ENCODE assay signal across 8 cellular contexts in genomic region chr9:17134843-17135577, GRCh38. TPM values are rescaled to one million over a fixed set of nuclear protein-coding genes. Genes with fewer than 3 reads are reported as not detected.
A peak's percentile ranks its signal among the peaks of the same experiment; 100 is the strongest.
DNase-seq lines count a peak whose midpoint lies in the region; ATAC-seq lines count a peak whose summit lies in the region.

CNTLN (plus strand) TSS chr9:17135040; CDS start chr9:17135066, 26 bp downstream.

- H3K4me3 ChIP-seq in skeletal muscle satellite cell (ENCODE audit: low read length) = peak within 1 kb of the TSS; percentile 90

- peak within 1 kb of the TSS; percentile 95 for H3K9ac ChIP-seq in skeletal muscle satellite cell (ENCODE audit: low read depth, low read length)

- peaks cover 10% of the 10 kb centered on the region for H3K27me3 Mint-ChIP-seq in T-helper 1 cell treated with Interleukin-12 subunit alpha and Interleukin-12 subunit beta and Interleukin-4 antibody, amounts not matched to agents 30 μg/mL and 1 μg/mL, for 36 hours (ENCODE audit: low read depth)
- H3K27me3 Mint-ChIP-seq in immature natural killer cell (ENCODE audit: low read depth in 3 of 3) = peaks cover 3 to 5% (median 5%) of the 10 kb centered on the region in 3 donors

- H3K27ac Mint-ChIP-seq in T-helper 1 cell treated with Interleukin-12 subunit alpha and Interleukin-12 subunit beta and Interleukin-4 antibody, amounts not matched to agents 30 μg/mL and 1 μg/mL, for 36 hours = peak within 1 kb of the TSS; percentile 61
- peak within 1 kb of the TSS in 2 of 6 donors; percentile 17 to 34 for H3K27ac Mint-ChIP-seq in immature natural killer cell

- peaks cover 4% of the 10 kb centered on the region for H3K4me1 Mint-ChIP-seq in T-helper 1 cell treated with Interleukin-12 subunit alpha and Interleukin-12 subunit beta and Interleukin-4 antibody, amounts not matched to agents 30 μg/mL and 1 μg/mL, for 36 hours (ENCODE audit: low read depth)
- H3K4me1 Mint-ChIP-seq in immature natural killer cell = peaks cover 14 to 24% of the 10 kb centered on the region in 2 donors

- H3K9me3 Mint-ChIP-seq in T-helper 1 cell treated with Interleukin-12 subunit alpha and Interleukin-12 subunit beta and Interleukin-4 antibody, amounts not matched to agents 30 μg/mL and 1 μg/mL, for 36 hours = no peaks in the 10 kb centered on the region
- H3K9me3 Mint-ChIP-seq in immature natural killer cell = no peaks in the 10 kb centered on the region

- H3K9me3 ChIP-seq in skeletal muscle satellite cell (replicated peaks; ENCODE audit: low read length) = no peaks in the 10 kb centered on the region

- DNase-seq in GM04504 (ENCODE audit: low read depth) = peak; percentile 76
- peak; percentile 91 for DNase-seq in NCI-H1105 treated with DMSO at 0.1 percent for 48 hours (lab: John Stamatoyannopoulos, UW)
- DNase-seq in caudate nucleus (lab: John Stamatoyannopoulos, UW) = peak in 60 of 61 donors; percentile 44 to 95 (median 83)
- DNase-seq in immature natural killer cell = peak; percentile 21 to 30 (median 27)
- DNase-seq in NK-92 (lab: John Stamatoyannopoulos, UW; ENCODE audit: unreplicated experiment) = no peak

- no peaks in the 10 kb centered on the region for H3K36me3 Mint-ChIP-seq in T-helper 1 cell treated with Interleukin-12 subunit alpha and Interleukin-12 subunit beta and Interleukin-4 antibody, amounts not matched to agents 30 μg/mL and 1 μg/mL, for 36 hours (ENCODE audit: low read depth)
- no peaks in the 10 kb centered on the region for H3K36me3 Mint-ChIP-seq in immature natural killer cell

- H3K27me3 ChIP-seq in skeletal muscle satellite cell (ENCODE audit: control insufficient read depth, insufficient read depth, low read length) = no peaks in the 10 kb centered on the region

- peak within 1 kb of the TSS; percentile 72 for H3K27ac ChIP-seq in caudate nucleus (ENCODE audit: low read depth, low read length)

- H3K36me3 ChIP-seq in skeletal muscle satellite cell (ENCODE audit: insufficient read depth, low read length) = no peaks in the 10 kb centered on the region

- H3K4me1 ChIP-seq in skeletal muscle satellite cell (ENCODE audit: control insufficient read depth, insufficient read depth, low read length) = peaks cover 6% of the 10 kb centered on the region

- H3K4me2 ChIP-seq in skeletal muscle satellite cell (ENCODE audit: low read length) = peak within 1 kb of the TSS; percentile 86

- peak; percentile 83 for ATAC-seq in HG02610 (IDR thresholded peaks at IDR 0.05; ENCODE audit: unreplicated experiment)

- peak within 1 kb of the TSS; percentile 81 for H3K4me3 Mint-ChIP-seq in T-helper 1 cell treated with Interleukin-12 subunit alpha and Interleukin-12 subunit beta and Interleukin-4 antibody, amounts not matched to agents 30 μg/mL and 1 μg/mL, for 36 hours
- peak within 1 kb of the TSS; percentile 85 to 90 (median 87) for H3K4me3 Mint-ChIP-seq in immature natural killer cell

RNA-seq across cellular contexts. Expression of gene CNTLN, which starts in this region (rescaled TPM):
- polyA plus RNA-seq in immature natural killer cell = under 1 TPM in 2 of 3 donors, not detected in 1; 0.08 to 0.12 TPM
- total RNA-seq in skeletal muscle satellite cell (2012; rRNA removed) = 8.7 and 12.9 TPM in 2 replicates

Comparison
In these comparisons a context has a peak if more than half of its experiments do, and no peak if none do; other contexts are left out.
1. Peak in DNase-seq in immature natural killer cell; RNA of the gene not detected or under 1 TPM.